25 cellular contexts compared by ENCODE assay signal in genomic region chr20:61976650-61977332, GRCh38.
DNase-seq lines count a peak whose midpoint lies in the region; ATAC-seq and TF ChIP-seq lines count a peak whose summit lies in the region.
"Had no signal": no experiment of that assay in that cellular context is flagged by ENCODE, and none has a peak within 500 bp of the region (broad histone marks: within the 10 kb centered on the region; RNA-seq: fewer than 3 reads in every experiment).

No MANE protein-coding gene starts in this region.

- no peak for TF ChIP-seq CTCF in GM23338 (conservative IDR thresholded peaks at IDR 0.05; ENCODE audit: low read depth in 2 of 2)
- no peak for TF ChIP-seq CTCF in astrocyte of the cerebellum (IDR thresholded peaks at IDR 0.05; ENCODE audit: low read depth, low read length, missing control alignments)
- no peak for TF ChIP-seq CTCF in endothelial cell (IDR thresholded peaks at IDR 0.05; ENCODE audit: unreplicated experiment)
- TF ChIP-seq CTCF in psoas muscle (IDR thresholded peaks at IDR 0.05): no peak

- peak overlapping the region; percentile 71 for H2AK5ac ChIP-seq in neuronal stem cell (ENCODE audit: low read depth, low read length)

- intact Hi-C loops in psoas muscle (cut with DNase I): no loop called here

- H3K27me3 Mint-ChIP-seq in GM23338 (ENCODE audit: insufficient read depth, low read depth, poor library complexity) (peaks cover 12% of the 10 kb centered on the region), endothelial cell (ENCODE audit: unreplicated experiment) (peaks cover 8% of the 10 kb centered on the region)
- H3K27me3 Mint-ChIP-seq: activated CD4-positive, alpha-beta memory T cell treated with anti-CD3 and anti-CD28 coated beads for 36 hours; naive B cell had no signal

- no peak overlapping the region for H3K4me3 Mint-ChIP-seq in GM23338
- H3K4me3 Mint-ChIP-seq in endothelial cell (ENCODE audit: unreplicated experiment): no peak overlapping the region
- H3K4me3 Mint-ChIP-seq: activated CD4-positive, alpha-beta memory T cell treated with anti-CD3 and anti-CD28 coated beads for 36 hours; immature natural killer cell; naive B cell had no signal

- H3F3A ChIP-seq in GM23338 (replicated peaks; ENCODE audit: low read depth): no peaks in the 10 kb centered on the region

- peak overlapping the region; percentile 88 for H3K18ac ChIP-seq in neuronal stem cell (ENCODE audit: low read length)

- H2BK5ac ChIP-seq in neuronal stem cell (ENCODE audit: low read length): peak overlapping the region; percentile 39

- H3K36me3 ChIP-seq in GM23338 (ENCODE audit: insufficient read depth) (no peaks in the 10 kb centered on the region), neuronal stem cell (replicated peaks in 1 of 2; ENCODE audit: control insufficient read depth in 2 of 2, insufficient read depth in 2 of 2, low read length in 2 of 2) (peaks cover 17 to 56% of the 10 kb centered on the region in 2 donors), psoas muscle (ENCODE audit: insufficient read depth in 1 of 2, low read depth in 1 of 2) (peaks cover 6 to 44% of the 10 kb centered on the region in 2 donors)
- H3K36me3 ChIP-seq: ovary had no signal

- peaks cover 7% of the 10 kb centered on the region for H3K79me2 ChIP-seq in GM23338 (replicated peaks; ENCODE audit: insufficient read depth)
- H3K79me2 ChIP-seq: hepatocyte had no signal

- H3K4me1 ChIP-seq in GM23338 (ENCODE audit: insufficient read depth): no peaks in the 10 kb centered on the region; the same call in 1 of the 2 replicates
- peaks cover 2 to 19% of the 10 kb centered on the region in 2 donors for H3K4me1 ChIP-seq in neuronal stem cell (ENCODE audit: control insufficient read depth in 2 of 2, insufficient read depth in 1 of 2, low read depth in 1 of 2, low read length in 2 of 2)
- H3K4me1 ChIP-seq in psoas muscle: no peaks in the 10 kb centered on the region
- H3K4me1 ChIP-seq: thyroid gland had no signal

- H3K9me3 ChIP-seq in neuronal stem cell (replicated peaks in 1 of 2; ENCODE audit: control insufficient read depth in 2 of 2, insufficient read depth in 1 of 2, low read depth in 1 of 2, low read length in 2 of 2): peaks cover 0 to 8% of the 10 kb centered on the region in 2 donors
- no peaks in the 10 kb centered on the region for H3K9me3 ChIP-seq in psoas muscle
- H3K9me3 ChIP-seq: MG63, ovary, thyroid gland had no signal

- no peak overlapping the region for H4K91ac ChIP-seq in neuronal stem cell (ENCODE audit: low read depth, low read length, poor library complexity)

- in situ Hi-C loops in astrocyte of the cerebellum (cut with HindIII; ENCODE audit: low sequenced_read_pairs): no loop called here

- peak; percentile 18; the same call in 2 of the 3 replicates for ATAC-seq in GM23338
- no peak for ATAC-seq in GM21390 (IDR thresholded peaks at IDR 0.05; ENCODE audit: unreplicated experiment)
- no peak for ATAC-seq in psoas muscle
- no peak for ATAC-seq in HG02870 (IDR thresholded peaks at IDR 0.05; ENCODE audit: unreplicated experiment)
- ATAC-seq: stimulated activated naive CD8-positive, alpha-beta T cell treated with anti-CD3 and anti-CD28 coated beads, Interleukin-15, Interleukin-2, amounts not matched to agents 100 U/mL and 50 U/mL, for 24 hours had no signal

- no peak overlapping the region for H4K8ac ChIP-seq in neuronal stem cell (ENCODE audit: low read depth, low read length)

- peaks cover 14% of the 10 kb centered on the region for H3K79me1 ChIP-seq in neuronal stem cell (ENCODE audit: low read depth, low read length)

- no peak overlapping the region for H3K4me3 ChIP-seq in GM23338
- no peak overlapping the region for H3K4me3 ChIP-seq in astrocyte of the cerebellum (ENCODE audit: low read depth, low read length)
- no peak overlapping the region for H3K4me3 ChIP-seq in neuronal stem cell (ENCODE audit: low read length in 2 of 2)
- no peak overlapping the region for H3K4me3 ChIP-seq in psoas muscle
- H3K4me3 ChIP-seq: hepatocyte, MG63, ovary, thyroid gland had no signal

- H3K9me3 Mint-ChIP-seq in GM23338 (no peaks in the 10 kb centered on the region; the same call in 2 of the 3 replicates), endothelial cell (ENCODE audit: unreplicated experiment) (no peaks in the 10 kb centered on the region)
- H3K9me3 Mint-ChIP-seq: activated CD4-positive, alpha-beta memory T cell treated with anti-CD3 and anti-CD28 coated beads for 36 hours had no signal

- H3K36me3 Mint-ChIP-seq in GM23338 (ENCODE audit: low read depth) (peaks cover 33% of the 10 kb centered on the region), endothelial cell (ENCODE audit: low read depth, unreplicated experiment) (peaks cover 22% of the 10 kb centered on the region)

- peak overlapping the region; percentile 67 for H3K9ac ChIP-seq in neuronal stem cell (ENCODE audit: low read depth, low read length, poor library complexity)

- H3K4me1 Mint-ChIP-seq in GM23338: peaks cover 11% of the 10 kb centered on the region
- peaks cover 8% of the 10 kb centered on the region for H3K4me1 Mint-ChIP-seq in endothelial cell (ENCODE audit: unreplicated experiment)

- H4K20me1 ChIP-seq in GM23338 (replicated peaks; ENCODE audit: insufficient read depth): peaks cover 8% of the 10 kb centered on the region

- H3K27me3 ChIP-seq in GM23338 (ENCODE audit: insufficient read depth): no peaks in the 10 kb centered on the region
- H3K27me3 ChIP-seq in neuronal stem cell (ENCODE audit: control insufficient read depth in 3 of 3, insufficient read depth in 3 of 3, low read depth in 1 of 3, low read length in 3 of 3): no peaks in the 10 kb centered on the region
- no peaks in the 10 kb centered on the region for H3K27me3 ChIP-seq in psoas muscle (ENCODE audit: insufficient read depth in 3 of 3, low read length in 2 of 3)
- H3K27me3 ChIP-seq: brain microvascular endothelial cell, hepatocyte, MG63, ovary, thyroid gland had no signal

- H2BK120ac ChIP-seq in neuronal stem cell (ENCODE audit: low read depth, low read length): no peak overlapping the region

- H3K4me2 ChIP-seq in GM23338: no peak overlapping the region
- no peak overlapping the region for H3K4me2 ChIP-seq in neuronal stem cell (ENCODE audit: insufficient read depth, low read length, poor library complexity, severe bottlenecking)
- H3K4me2 ChIP-seq: hepatocyte had no signal

- peak overlapping the region; percentile 91 for H3K23ac ChIP-seq in neuronal stem cell (ENCODE audit: low read depth, low read length, poor library complexity)

- no peak overlapping the region for H2BK15ac ChIP-seq in neuronal stem cell (ENCODE audit: low read length)

- H2BK12ac ChIP-seq in neuronal stem cell (ENCODE audit: low read length): no peak overlapping the region

- no peak overlapping the region for H3K27ac ChIP-seq in GM23338 (ENCODE audit: low read depth)
- peak overlapping the region; percentile 82 for H3K27ac ChIP-seq in neuronal stem cell (replicated peaks; ENCODE audit: low read length)
- H3K27ac ChIP-seq in psoas muscle: no peak overlapping the region
- H3K27ac ChIP-seq: brain microvascular endothelial cell, C4-2B, hepatocyte, ovary, thyroid gland had no signal

- H2AFZ ChIP-seq in GM23338 (no peak overlapping the region), neuronal stem cell (ENCODE audit: low read length) (no peak overlapping the region)
- H2AFZ ChIP-seq: hepatocyte had no signal

- H3K27ac Mint-ChIP-seq in GM23338 (no peak overlapping the region), endothelial cell (ENCODE audit: unreplicated experiment) (no peak overlapping the region)
- H3K27ac Mint-ChIP-seq: activated CD4-positive, alpha-beta memory T cell treated with anti-CD3 and anti-CD28 coated beads for 36 hours had no signal

- no CpG with 5 or more reads among the region's 43 CpGs for WGBS in neuronal stem cell (ENCODE audit: extremely low coverage in 2 of 2, insufficient read length in 2 of 2, insufficient replicate concordance in 1 of 2), 2 donors
- 94 to 96% (median 96%) methylated on average over 38 to 43 of the region's 43 CpGs for WGBS in psoas muscle, 3 donors

- no peak overlapping the region for H3K4ac ChIP-seq in neuronal stem cell (ENCODE audit: low read length)

- H3K9me2 ChIP-seq in GM23338 (ENCODE audit: insufficient read depth): no peaks in the 10 kb centered on the region

- H3K14ac ChIP-seq in neuronal stem cell (ENCODE audit: low read length): peak overlapping the region; percentile 98

- no peak for DNase-seq in GM23338 (ENCODE audit: low spot score)
- peak; percentile 47 for DNase-seq in NCI-H146 treated with DMSO at 0.1 percent for 48 hours (lab: John Stamatoyannopoulos, UW; ENCODE audit: unreplicated experiment)
- DNase-seq in astrocyte of the cerebellum (ENCODE audit: low read depth): peak; percentile 8
- no peak for DNase-seq in neuronal stem cell (ENCODE audit: low spot score)
- DNase-seq in endothelial cell (ENCODE audit: low spot score): no peak
- no peak for DNase-seq in psoas muscle
- DNase-seq: activated CD4-positive, alpha-beta memory T cell treated with anti-CD3 and anti-CD28 coated beads for 36 hours; brain microvascular endothelial cell; effector memory CD4-positive, alpha-beta T cell; immature natural killer cell; MG63; naive B cell; NCI-H1694 treated with DMSO at 0.1 percent for 48 hours; NCI-H446; ovary; right cardiac atrium; SHP77; stimulated activated naive CD8-positive, alpha-beta T cell treated with anti-CD3 and anti-CD28 coated beads, Interleukin-15, Interleukin-2, amounts not matched to agents 100 U/mL and 50 U/mL, for 24 hours; SW 1271; T1000; thyroid gland had no signal

TF ChIP-seq in GM23338, 12 proteins besides CTCF, POLR2A, EP300 and RAD21:
- TF ChIP-seq EZH2phosphoT487 (IDR thresholded peaks at IDR 0.05; ENCODE audit: unreplicated experiment) (no peak), ETS1 (IDR thresholded peaks at IDR 0.05) (no peak), ZNF331 (CRISPR knock-in tag; IDR thresholded peaks at IDR 0.05; ENCODE audit: low read depth) (no peak)

Comparison
In these comparisons a context has a peak if more than half of its experiments do, and no peak if none do; other contexts are left out.
1. DNase-seq: peak in NCI-H146 treated with DMSO at 0.1 percent for 48 hours (single experiment) and astrocyte of the cerebellum (single experiment); none in GM23338 (single experiment), neuronal stem cell (single experiment), endothelial cell (single experiment) and psoas muscle (0 of 2).